24 cellular contexts compared by ENCODE assay signal in the genomic region with DNA sequence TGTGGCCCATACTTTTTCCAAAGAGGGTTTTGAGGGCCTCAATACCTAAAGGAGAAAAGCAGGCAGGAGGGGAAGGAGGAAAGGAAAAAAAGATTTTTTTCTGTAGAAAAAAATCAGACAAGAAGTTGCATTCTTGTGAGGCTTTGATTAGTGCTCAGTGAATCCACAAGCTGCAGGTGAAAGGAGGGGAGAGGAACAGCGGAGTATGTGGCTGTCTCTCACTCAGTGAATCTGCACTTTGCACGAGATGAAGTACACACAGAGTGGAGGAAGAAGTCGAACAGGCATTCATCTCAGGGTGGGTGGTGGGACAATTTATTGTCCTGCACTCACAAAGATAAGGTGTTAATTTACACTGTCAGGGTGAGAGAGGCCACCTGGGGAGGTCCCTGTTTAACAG. TPM values are rescaled to one million over a fixed set of nuclear protein-coding genes. Genes with fewer than 3 reads are reported as not detected.
DNase-seq lines count a peak whose midpoint lies in the region; ATAC-seq and TF ChIP-seq lines count a peak whose summit lies in the region.
"Had no signal": no experiment of that assay in that cellular context is flagged by ENCODE, and none has a peak within 500 bp of the region (broad histone marks: within the 10 kb centered on the region; RNA-seq: fewer than 3 reads in every experiment).

No MANE protein-coding gene starts in this region.

- H3K27ac Mint-ChIP-seq in activated CD4-positive, alpha-beta T cell treated with anti-CD3 and anti-CD28 coated beads for 36 hours: peak overlapping the region; percentile 29
- H3K27ac Mint-ChIP-seq in CD4-positive, alpha-beta memory T cell: peak overlapping the region in 4 of 7 donors; percentile 29 to 85 (median 54)
- peak overlapping the region; percentile 81 for H3K27ac Mint-ChIP-seq in central memory CD8-positive, alpha-beta T cell (ENCODE audit: low read depth)
- H3K27ac Mint-ChIP-seq in nephron: peak overlapping the region; percentile 22 to 63 (median 44)
- H3K27ac Mint-ChIP-seq: H9, HFFc6 had no signal

- H2AK5ac ChIP-seq in mesendoderm (ENCODE audit: low read length): no peak overlapping the region

- H3K18ac ChIP-seq in mesendoderm (ENCODE audit: low read length): no peak overlapping the region

- no peaks in the 10 kb centered on the region for H3K79me1 ChIP-seq in mesendoderm (ENCODE audit: low read length)

- H3K36me3 Mint-ChIP-seq in activated CD4-positive, alpha-beta T cell treated with anti-CD3 and anti-CD28 coated beads for 36 hours (ENCODE audit: low read depth): no peaks in the 10 kb centered on the region
- no peaks in the 10 kb centered on the region for H3K36me3 Mint-ChIP-seq in CD4-positive, alpha-beta memory T cell
- H3K36me3 Mint-ChIP-seq in central memory CD8-positive, alpha-beta T cell (ENCODE audit: insufficient read depth): peaks cover 8% of the 10 kb centered on the region
- H3K36me3 Mint-ChIP-seq in nephron (ENCODE audit: low read depth): no peaks in the 10 kb centered on the region
- H3K36me3 Mint-ChIP-seq: CD14-positive monocyte had no signal

- POLR2A ChIA-PET in activated CD4-positive, alpha-beta T cell treated with anti-CD3 and anti-CD28 coated beads for 36 hours (lab: Charles Lee): no interaction called here
- POLR2A ChIA-PET in CD4-positive, alpha-beta memory T cell (lab: Charles Lee; ENCODE audit: partially characterized antibody): no interaction called here

- H3K56ac ChIP-seq in mesendoderm (ENCODE audit: low read length): no peak overlapping the region

- no peaks in the 10 kb centered on the region for H3K9me3 Mint-ChIP-seq in activated CD4-positive, alpha-beta T cell treated with anti-CD3 and anti-CD28 coated beads for 36 hours (ENCODE audit: low read depth)
- H3K9me3 Mint-ChIP-seq in CD4-positive, alpha-beta memory T cell: peaks cover 0 to 3% (median under 1%) of the 10 kb centered on the region in 8 donors
- H3K9me3 Mint-ChIP-seq in central memory CD8-positive, alpha-beta T cell: peaks cover 11% of the 10 kb centered on the region
- H3K9me3 Mint-ChIP-seq in nephron: peaks cover 12% of the 10 kb centered on the region

- peaks cover 32% of the 10 kb centered on the region for H3K4me1 Mint-ChIP-seq in activated CD4-positive, alpha-beta T cell treated with anti-CD3 and anti-CD28 coated beads for 36 hours
- H3K4me1 Mint-ChIP-seq in CD4-positive, alpha-beta memory T cell: peaks cover 29 to 65% (median 45%) of the 10 kb centered on the region in 4 donors
- peaks cover 55% of the 10 kb centered on the region for H3K4me1 Mint-ChIP-seq in central memory CD8-positive, alpha-beta T cell
- peaks cover 33% of the 10 kb centered on the region for H3K4me1 Mint-ChIP-seq in nephron
- H3K4me1 Mint-ChIP-seq: H9 had no signal

- H2BK5ac ChIP-seq in mesendoderm (ENCODE audit: low read length): no peak overlapping the region

- no peaks in the 10 kb centered on the region for H3K79me2 ChIP-seq in mesendoderm (ENCODE audit: control insufficient read depth, insufficient read depth, low read length)

- ATAC-seq in activated CD4-positive, alpha-beta T cell treated with anti-CD3 and anti-CD28 coated beads for 36 hours: no peak
- no peak for ATAC-seq in central memory CD8-positive, alpha-beta T cell (replicated peaks; ENCODE audit: extremely low read depth, poor library complexity, severe bottlenecking)

- H4K8ac ChIP-seq in mesendoderm (ENCODE audit: low read depth, low read length): no peak overlapping the region

- no peak overlapping the region for H3K4ac ChIP-seq in mesendoderm (ENCODE audit: low read depth, low read length)

- H3K4me3 Mint-ChIP-seq in activated CD4-positive, alpha-beta T cell treated with anti-CD3 and anti-CD28 coated beads for 36 hours: no peak overlapping the region
- peak overlapping the region in 2 of 8 donors; percentile 1 to 43 for H3K4me3 Mint-ChIP-seq in CD4-positive, alpha-beta memory T cell
- peak overlapping the region; percentile 29 for H3K4me3 Mint-ChIP-seq in central memory CD8-positive, alpha-beta T cell
- no peak overlapping the region for H3K4me3 Mint-ChIP-seq in nephron
- H3K4me3 Mint-ChIP-seq: CD14-positive monocyte, H9, HFFc6 had no signal

- H3K4me2 ChIP-seq in mesendoderm (ENCODE audit: low read length): no peak overlapping the region

- no peak overlapping the region for H2BK15ac ChIP-seq in mesendoderm (replicated peaks; ENCODE audit: low read depth)

- DNase-seq in activated CD4-positive, alpha-beta T cell treated with anti-CD3 and anti-CD28 coated beads for 36 hours: no peak
- no peak for DNase-seq in activated CD4-positive, alpha-beta T cell treated with anti-CD3 and anti-CD28 coated beads, Interleukin-2, amount 50 U/mL, for 1 hour
- DNase-seq in CD4-positive, alpha-beta memory T cell: no peak
- no peak for DNase-seq in central memory CD8-positive, alpha-beta T cell (ENCODE audit: low spot score in 2 of 2)
- no peak for DNase-seq in mesendoderm
- DNase-seq in pons (ENCODE audit: low spot score): no peak
- no peak for DNase-seq in DMS 273 (lab: John Stamatoyannopoulos, UW; ENCODE audit: unreplicated experiment)
- DNase-seq: 8988T, AML-193, Caco-2, H9, HFFc6, KBM-7, MM.1S, NCI-H1048, NCI-H1417 treated with DMSO at 0.1 percent for 48 hours, NCI-H187, NCI-H446 treated with DMSO at 0.1 percent for 48 hours, NCI-H526 treated with DMSO at 0.1 percent for 48 hours, OCI-M1 had no signal

- peaks cover 47% of the 10 kb centered on the region for H3K4me1 ChIP-seq in CD4-positive, alpha-beta memory T cell (ENCODE audit: insufficient read depth, low read length)
- H3K4me1 ChIP-seq in mesendoderm (ENCODE audit: control insufficient read depth, low read depth, low read length): no peaks in the 10 kb centered on the region
- H3K4me1 ChIP-seq: Caco-2, SJSA1 had no signal

- no peak overlapping the region for H3K27ac ChIP-seq in CD4-positive, alpha-beta memory T cell (ENCODE audit: low read depth, low read length)
- no peak overlapping the region for H3K27ac ChIP-seq in mesendoderm (ENCODE audit: low read depth, low read length)
- H3K27ac ChIP-seq: SJSA1 had no signal

- no peak overlapping the region for H4K5ac ChIP-seq in mesendoderm (ENCODE audit: low read length)

- H3K9me3 ChIP-seq in CD4-positive, alpha-beta memory T cell (ENCODE audit: control insufficient read depth in 1 of 2, low read length in 2 of 2): no peaks in the 10 kb centered on the region
- H3K9me3 ChIP-seq: Caco-2 had no signal

- no peak overlapping the region for H3K23ac ChIP-seq in mesendoderm (ENCODE audit: low read length)

- no peaks in the 10 kb centered on the region for H3K36me3 ChIP-seq in CD4-positive, alpha-beta memory T cell (ENCODE audit: insufficient read depth, low read length)
- no peaks in the 10 kb centered on the region for H3K36me3 ChIP-seq in mesendoderm (ENCODE audit: control insufficient read depth, insufficient read depth, low read length)
- H3K36me3 ChIP-seq: SJSA1 had no signal

- no peaks in the 10 kb centered on the region for H3K27me3 Mint-ChIP-seq in activated CD4-positive, alpha-beta T cell treated with anti-CD3 and anti-CD28 coated beads for 36 hours
- H3K27me3 Mint-ChIP-seq in CD4-positive, alpha-beta memory T cell: no peaks in the 10 kb centered on the region
- no peaks in the 10 kb centered on the region for H3K27me3 Mint-ChIP-seq in central memory CD8-positive, alpha-beta T cell
- peaks cover 26% of the 10 kb centered on the region for H3K27me3 Mint-ChIP-seq in nephron (ENCODE audit: low read depth)

- no peak overlapping the region for H3K4me3 ChIP-seq in CD4-positive, alpha-beta memory T cell (ENCODE audit: low read length in 2 of 2)
- H3K4me3 ChIP-seq in mesendoderm (ENCODE audit: low read length): no peak overlapping the region
- H3K4me3 ChIP-seq: SJSA1 had no signal

- intact Hi-C loops in activated CD4-positive, alpha-beta T cell treated with anti-CD3 and anti-CD28 coated beads for 36 hours (cut with DNase I, micrococcal nuclease): no loop called here
- intact Hi-C loops in CD4-positive, alpha-beta memory T cell (cut with micrococcal nuclease): no loop called here

- no peak for TF ChIP-seq CTCF in nephron (IDR thresholded peaks at IDR 0.05; ENCODE audit: unreplicated experiment in 3 of 3)

- no peak overlapping the region for H2BK120ac ChIP-seq in mesendoderm (ENCODE audit: low read depth, low read length)

- no CpG with 5 or more reads among the region's 3 CpGs for whole genome bisulfite sequencing in mesendoderm (ENCODE audit: extremely low coverage, insufficient coverage, low lambda C conversion rate)

- no peak overlapping the region for H3K9ac ChIP-seq in mesendoderm (ENCODE audit: low read length)

- H3K27me3 ChIP-seq in CD4-positive, alpha-beta memory T cell (ENCODE audit: insufficient read depth, low read length): no peaks in the 10 kb centered on the region
- no peaks in the 10 kb centered on the region for H3K27me3 ChIP-seq in mesendoderm (ENCODE audit: insufficient read depth, low read length, poor library complexity)
- H3K27me3 ChIP-seq: SJSA1 had no signal

- CTCF ChIA-PET in activated CD4-positive, alpha-beta T cell treated with anti-CD3 and anti-CD28 coated beads for 36 hours (lab: Charles Lee): no interaction called here
- CTCF ChIA-PET in CD4-positive, alpha-beta memory T cell (lab: Charles Lee; ENCODE audit: partially characterized antibody): no interaction called here

RNA-seq across cellular contexts. Expression of a gene that starts 48.9 kb away (rescaled TPM):
- total RNA-seq in activated CD4-positive, alpha-beta T cell treated with anti-CD3 and anti-CD28 coated beads for 36 hours: under 1 TPM; 0.42 to 0.50 TPM
- total RNA-seq in CD4-positive, alpha-beta memory T cell: under 1 TPM in 1 of 2 experiments, not detected in 1; 0.17 TPM
- polyA plus RNA-seq in CD4-positive, alpha-beta memory T cell: under 1 TPM in 1 of 2 donors, not detected in 1; 0.15 TPM
- polyA plus RNA-seq in mesendoderm (2013, experiment 1 of 2): 0.35 TPM
- 0.29 TPM for polyA plus RNA-seq in mesendoderm (2013, experiment 2 of 2)
- total RNA-seq: Caco-2, G401, HFFc6, SJSA1 had no signal
- polyA plus RNA-seq: CD14-positive monocyte had no signal

Comparison
In these comparisons a context has a peak if more than half of its experiments do, and no peak if none do; other contexts are left out.
1. H3K27ac Mint-ChIP-seq: peak in every context shown above with its lines; median percentile 81 in central memory CD8-positive, alpha-beta T cell; 54 in CD4-positive, alpha-beta memory T cell; 44 in nephron; 29 in activated CD4-positive, alpha-beta T cell treated with anti-CD3 and anti-CD28 coated beads for 36 hours.